In genomic region chr19:32377088-32377487, GRCh38 we compare ENCODE assay signal across 1 cellular context.
TF ChIP-seq lines count a peak whose summit lies in the region.

No MANE protein-coding gene starts in this region.

TF ChIP-seq in K562, 482 proteins besides CTCF, POLR2A, EP300 and RAD21:
- TF ChIP-seq CC2D1A (IDR thresholded peaks at IDR 0.05), result 0 out of 2 replicates have a peak, but pooled peaks have one; percentile 38
- peak; percentile 100 for TF ChIP-seq ZBTB33 (CRISPR knock-in tag; IDR thresholded peaks at IDR 0.05)
